27 cellular contexts compared by ENCODE assay signal in the genomic region with DNA sequence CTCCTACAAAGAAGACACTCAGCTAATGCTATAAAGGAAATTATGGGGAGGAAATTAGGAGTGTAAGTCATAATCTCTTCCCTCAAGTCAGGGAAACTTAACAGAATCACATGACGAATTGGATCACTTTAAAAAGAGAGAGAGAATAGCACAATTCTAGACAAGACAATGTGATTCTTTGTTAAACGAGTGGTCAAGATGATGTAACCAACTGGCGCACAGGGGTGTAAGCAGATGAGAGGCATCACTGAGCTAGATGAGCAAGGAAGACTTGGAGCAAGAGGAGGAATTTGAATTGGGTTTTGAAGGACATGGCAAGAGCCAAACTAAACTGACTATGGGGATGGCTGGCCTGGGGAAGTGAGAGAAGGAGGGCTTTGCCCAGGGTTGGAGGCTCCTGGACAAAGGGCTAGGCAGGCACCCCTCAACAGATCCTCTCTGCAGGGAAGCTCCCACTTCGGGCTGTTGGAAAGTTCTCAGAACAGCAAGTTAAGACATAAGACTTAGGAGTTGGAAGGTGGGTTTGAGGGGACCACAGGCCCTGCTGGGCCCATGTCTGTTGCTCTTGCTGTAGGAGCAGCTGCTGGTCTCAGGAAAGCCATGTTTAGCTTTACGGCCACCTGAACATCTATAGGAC.
A peak's percentile ranks its signal among the peaks of the same experiment; 100 is the strongest.
DNase-seq lines count a peak whose midpoint lies in the region; ATAC-seq and TF ChIP-seq lines count a peak whose summit lies in the region.
"Had no signal": no experiment of that assay in that cellular context is flagged by ENCODE, and none has a peak within 500 bp of the region (broad histone marks: within the 10 kb centered on the region; RNA-seq: fewer than 3 reads in every experiment).

No MANE protein-coding gene starts in this region.

- H3K27ac ChIP-seq in right cardiac atrium (ENCODE audit: low read length) = no peak overlapping the region
- H3K27ac ChIP-seq: colonic mucosa, GM23248, neural progenitor cell, sigmoid colon had no signal

- H3K9me3 ChIP-seq in right cardiac atrium (ENCODE audit: control insufficient read depth, low read length) = peaks cover 3% of the 10 kb centered on the region
- H3K9me3 ChIP-seq: colonic mucosa had no signal

- peaks cover 27% of the 10 kb centered on the region for H3K27me3 Mint-ChIP-seq in WTC11 (ENCODE audit: low read depth)
- H3K27me3 Mint-ChIP-seq: activated CD4-positive, alpha-beta memory T cell treated with anti-CD3 and anti-CD28 coated beads, Interleukin-2, amount 10 ng/mL, durations not matched to agents 7 days and 5 days had no signal

- DNase-seq in cardiac septum (ENCODE audit: low spot score) = peak; percentile 31
- DNase-seq in right cardiac atrium = no peak
- DNase-seq in inferior parietal cortex (ENCODE audit: extremely low spot score) = peak; percentile 78
- peak; percentile 89 for DNase-seq in putamen (ENCODE audit: low spot score)
- no peak for DNase-seq in GM19238 (ENCODE audit: insufficient read length, low spot score)
- no peak for DNase-seq in H7
- no peak for DNase-seq in WTC11 (ENCODE audit: low spot score)
- no peak for DNase-seq in activated CD4-positive, alpha-beta T cell treated with anti-CD3 and anti-CD28 coated beads, Interleukin-2, amount 50 U/mL, for 4 hours
- DNase-seq: activated CD4-positive, alpha-beta memory T cell treated with anti-CD3 and anti-CD28 coated beads, Interleukin-2, amount 10 ng/mL, durations not matched to agents 7 days and 5 days; activated T-cell treated with anti-CD3 and anti-CD28 coated beads for 4 hours; colonic mucosa; DND-41; effector CD8-positive, alpha-beta T cell; GM23248; NCI-H1694; NCI-H748 treated with DMSO at 0.1 percent for 48 hours; sigmoid colon; stimulated activated CD4-positive, alpha-beta T cell treated with anti-CD3 and anti-CD28 coated beads, Interleukin-12 subunit alpha, Interleukin-12 subunit beta, amount 100 ng/mL, for 4 hours; stimulated activated CD4-positive, alpha-beta T cell treated with anti-CD3 and anti-CD28 coated beads, Interleukin-4, amount 100 ng/mL, for 1 hour; trophoblast cell had no signal

- H3K36me3 ChIP-seq in H7 (replicated peaks; ENCODE audit: control insufficient read depth, insufficient read depth, low read length) = no peaks in the 10 kb centered on the region
- H3K36me3 ChIP-seq: colonic mucosa, neural progenitor cell, sigmoid colon had no signal

- no peak for TF ChIP-seq CTCF in WTC11 (IDR thresholded peaks at IDR 0.05)

- peaks cover 13% of the 10 kb centered on the region; the same call in 1 of the 2 replicates for H3K36me3 Mint-ChIP-seq in WTC11
- H3K36me3 Mint-ChIP-seq: activated naive CD4-positive, alpha-beta T cell treated with anti-CD3 and anti-CD28 coated beads, Interleukin-2, amount 50 U/mL, for 72 hours; IgD-negative memory B cell; neural progenitor cell had no signal

- CTCF ChIA-PET in WTC11 (lab: Charles Lee) = no interaction called here

- WGBS in right cardiac atrium = 63% methylated on average over 5 of the region's 5 CpGs

- no peaks in the 10 kb centered on the region for H3K4me1 ChIP-seq in right cardiac atrium (ENCODE audit: control insufficient read depth, insufficient read depth, low read length)
- H3K4me1 ChIP-seq: colonic mucosa, neural progenitor cell, sigmoid colon had no signal

- H3K4me1 Mint-ChIP-seq in WTC11 = no peaks in the 10 kb centered on the region
- H3K4me1 Mint-ChIP-seq: activated CD4-positive, alpha-beta memory T cell treated with anti-CD3 and anti-CD28 coated beads, Interleukin-2, amount 10 ng/mL, durations not matched to agents 7 days and 5 days; neural progenitor cell had no signal

- H3K27me3 ChIP-seq in right cardiac atrium (ENCODE audit: control insufficient read depth, insufficient read depth) (no peaks in the 10 kb centered on the region), H7 (ENCODE audit: control insufficient read depth, insufficient read depth, low read length) (no peaks in the 10 kb centered on the region; the same call in 1 of the 2 replicates)
- H3K27me3 ChIP-seq: colonic mucosa, neural progenitor cell had no signal

- H3K4me3 ChIP-seq in right cardiac atrium (ENCODE audit: low read length) (no peak overlapping the region), H7 (ENCODE audit: insufficient read depth, low read depth, low read length) (no peak overlapping the region)
- H3K4me3 ChIP-seq: colonic mucosa, GM23248, neural progenitor cell, sigmoid colon had no signal

- no peak overlapping the region for H3K27ac Mint-ChIP-seq in WTC11
- H3K27ac Mint-ChIP-seq: activated CD4-positive, alpha-beta memory T cell treated with anti-CD3 and anti-CD28 coated beads, Interleukin-2, amount 10 ng/mL, durations not matched to agents 7 days and 5 days; activated naive CD4-positive, alpha-beta T cell treated with anti-CD3 and anti-CD28 coated beads, Interleukin-2, amount 50 U/mL, for 72 hours; IgD-negative memory B cell; neural progenitor cell; T-helper 1 cell treated with Interleukin-12 subunit alpha and Interleukin-12 subunit beta and Interleukin-4 antibody, amounts not matched to agents 30 μg/mL and 1 μg/mL, for 36 hours had no signal

- H3K9me3 Mint-ChIP-seq in WTC11 = peaks cover 47% of the 10 kb centered on the region
- H3K9me3 Mint-ChIP-seq: activated CD4-positive, alpha-beta memory T cell treated with anti-CD3 and anti-CD28 coated beads, Interleukin-2, amount 10 ng/mL, durations not matched to agents 7 days and 5 days; T-helper 1 cell treated with Interleukin-12 subunit alpha and Interleukin-12 subunit beta and Interleukin-4 antibody, amounts not matched to agents 30 μg/mL and 1 μg/mL, for 36 hours had no signal

- intact Hi-C loops in cardiac septum (cut with DNase I) = no loop called here
- intact Hi-C loops in right cardiac atrium (cut with DNase I) = no loop called here

- ATAC-seq in right cardiac atrium (no peak), WTC11 (no peak)
- ATAC-seq: activated CD4-positive, CD25-positive, alpha-beta regulatory T cell treated with anti-CD3 and anti-CD28 coated beads, Interleukin-2, amount 50 U/mL, for 24 hours; activated naive CD4-positive, alpha-beta T cell treated with anti-CD3 and anti-CD28 coated beads, Interleukin-2, amount 50 U/mL, for 72 hours; Right ventricle myocardium inferior; SK-N-SH treated with all-trans-retinoic acid at 6 μM for 48 hours had no signal

- POLR2A ChIA-PET in WTC11 (lab: Charles Lee) = no interaction called here

- no peak overlapping the region for H3K4me3 Mint-ChIP-seq in WTC11
- H3K4me3 Mint-ChIP-seq: activated CD4-positive, alpha-beta memory T cell treated with anti-CD3 and anti-CD28 coated beads, Interleukin-2, amount 10 ng/mL, durations not matched to agents 7 days and 5 days; neural progenitor cell; T-helper 1 cell treated with Interleukin-12 subunit alpha and Interleukin-12 subunit beta and Interleukin-4 antibody, amounts not matched to agents 30 μg/mL and 1 μg/mL, for 36 hours had no signal

TF ChIP-seq in WTC11, 78 proteins besides CTCF, POLR2A, EP300 and RAD21:
- TF ChIP-seq, protein P1, sequence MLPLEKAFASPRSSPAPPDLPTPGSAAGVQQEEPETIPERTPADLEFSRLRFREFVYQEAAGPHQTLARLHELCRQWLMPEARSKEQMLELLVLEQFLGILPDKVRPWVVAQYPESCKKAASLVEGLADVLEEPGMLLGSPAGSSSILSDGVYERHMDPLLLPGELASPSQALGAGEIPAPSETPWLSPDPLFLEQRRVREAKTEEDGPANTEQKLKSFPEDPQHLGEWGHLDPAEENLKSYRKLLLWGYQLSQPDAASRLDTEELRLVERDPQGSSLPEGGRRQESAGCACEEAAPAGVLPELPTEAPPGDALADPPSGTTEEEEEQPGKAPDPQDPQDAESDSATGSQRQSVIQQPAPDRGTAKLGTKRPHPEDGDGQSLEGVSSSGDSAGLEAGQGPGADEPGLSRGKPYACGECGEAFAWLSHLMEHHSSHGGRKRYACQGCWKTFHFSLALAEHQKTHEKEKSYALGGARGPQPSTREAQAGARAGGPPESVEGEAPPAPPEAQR (CRISPR knock-in tag; IDR thresholded peaks at IDR 0.05) = no peak
- TF ChIP-seq ZNF121 (CRISPR knock-in tag; IDR thresholded peaks at IDR 0.05) (no peak), TCF7 (CRISPR knock-in tag; IDR thresholded peaks at IDR 0.05; ENCODE audit: low read depth) (no peak), ATF6 (CRISPR knock-in tag; IDR thresholded peaks at IDR 0.05) (no peak), ZNF232 (CRISPR knock-in tag; IDR thresholded peaks at IDR 0.05) (no peak)
- TF ChIP-seq, protein P2, sequence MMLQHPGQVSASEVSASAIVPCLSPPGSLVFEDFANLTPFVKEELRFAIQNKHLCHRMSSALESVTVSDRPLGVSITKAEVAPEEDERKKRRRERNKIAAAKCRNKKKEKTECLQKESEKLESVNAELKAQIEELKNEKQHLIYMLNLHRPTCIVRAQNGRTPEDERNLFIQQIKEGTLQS (CRISPR knock-in tag; conservative IDR thresholded peaks at IDR 0.05) = no peak
- TF ChIP-seq, protein P3, sequence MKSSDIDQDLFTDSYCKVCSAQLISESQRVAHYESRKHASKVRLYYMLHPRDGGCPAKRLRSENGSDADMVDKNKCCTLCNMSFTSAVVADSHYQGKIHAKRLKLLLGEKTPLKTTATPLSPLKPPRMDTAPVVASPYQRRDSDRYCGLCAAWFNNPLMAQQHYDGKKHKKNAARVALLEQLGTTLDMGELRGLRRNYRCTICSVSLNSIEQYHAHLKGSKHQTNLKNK (CRISPR knock-in tag; IDR thresholded peaks at IDR 0.05) = no peak

Comparison
In these comparisons a context has a peak if more than half of its experiments do, and no peak if none do; other contexts are left out.
1. DNase-seq: peak in cardiac septum (single experiment), inferior parietal cortex (single experiment) and putamen (single experiment); none in right cardiac atrium (0 of 3), GM19238 (single experiment), H7 (single experiment), WTC11 (single experiment) and activated CD4-positive, alpha-beta T cell treated with anti-CD3 and anti-CD28 coated beads, Interleukin-2, amount 50 U/mL, for 4 hours (0 of 2).